ENCODE assay signal across 21 cellular contexts in genomic region chr20:35291654-35292503, GRCh38. TPM values are rescaled to one million over a fixed set of nuclear protein-coding genes. Genes with fewer than 3 reads are reported as not detected.
"Had no signal": no experiment of that assay in that cellular context is flagged by ENCODE, and none has a peak within 500 bp of the region (broad histone marks: within the 10 kb centered on the region; RNA-seq: fewer than 3 reads in every experiment).

FAM83C (minus strand) TSS chr20:35292425; CDS start chr20:35292304, 121 bp downstream.

- H3K27me3 Mint-ChIP-seq: activated CD4-positive, alpha-beta T cell treated with anti-CD3 and anti-CD28 coated beads for 36 hours had no signal

- H3K4me1 ChIP-seq: pancreas, sigmoid colon, tibial artery had no signal

- H3K9me3 ChIP-seq: heart right ventricle, left ventricle myocardium inferior, pancreas, sigmoid colon, spleen, tibial artery had no signal

- ATAC-seq: activated CD4-positive, alpha-beta T cell treated with anti-CD3 and anti-CD28 coated beads for 36 hours; heart right ventricle; pancreas; stimulated activated memory B cell treated with anti-CD40 and anti-IgM and Interleukin-4, amounts not matched to agents 10 μg/mL and 1 μg/mL and 100 μg/mL, for 72 hours had no signal

- H3K27ac Mint-ChIP-seq: activated CD4-positive, alpha-beta memory T cell treated with anti-CD3 and anti-CD28 coated beads for 36 hours; activated CD4-positive, alpha-beta T cell treated with anti-CD3 and anti-CD28 coated beads for 36 hours; activated T-helper 1 cell treated with anti-CD3 and anti-CD28 coated beads, Interleukin-12 subunit alpha, Interleukin-12 subunit beta, Interleukin-2, Interleukin-4 antibody, amounts not matched to agents 30 ng/mL and 10 ng/mL and 1 ng/mL, durations not matched to agents 14 hours and 24 hours and 36 hours; endodermal cell; memory B cell; stimulated activated memory B cell treated with anti-CD40 and anti-IgM and Interleukin-4, amounts not matched to agents 10 μg/mL and 1 μg/mL and 100 μg/mL, for 72 hours had no signal

- H3K4me3 Mint-ChIP-seq: activated CD4-positive, alpha-beta memory T cell treated with anti-CD3 and anti-CD28 coated beads for 36 hours; activated CD4-positive, alpha-beta T cell treated with anti-CD3 and anti-CD28 coated beads for 36 hours; activated T-helper 1 cell treated with anti-CD3 and anti-CD28 coated beads, Interleukin-12 subunit alpha, Interleukin-12 subunit beta, Interleukin-2, Interleukin-4 antibody, amounts not matched to agents 30 ng/mL and 10 ng/mL and 1 ng/mL, durations not matched to agents 14 hours and 24 hours and 36 hours; endodermal cell; memory B cell; stimulated activated memory B cell treated with anti-CD40 and anti-IgM and Interleukin-4, amounts not matched to agents 10 μg/mL and 1 μg/mL and 100 μg/mL, for 72 hours had no signal

- H3K27me3 ChIP-seq: brain microvascular endothelial cell, pancreas had no signal

- H3K4me3 ChIP-seq: heart right ventricle, left ventricle myocardium inferior, pancreas, sigmoid colon, spleen, tibial artery had no signal

- H3K36me3 Mint-ChIP-seq: activated CD4-positive, alpha-beta memory T cell treated with anti-CD3 and anti-CD28 coated beads for 36 hours; memory B cell; stimulated activated memory B cell treated with anti-CD40 and anti-IgM and Interleukin-4, amounts not matched to agents 10 μg/mL and 1 μg/mL and 100 μg/mL, for 72 hours had no signal

- DNase-seq: activated CD4-positive, alpha-beta memory T cell treated with anti-CD3 and anti-CD28 coated beads for 36 hours; activated CD4-positive, alpha-beta T cell treated with anti-CD3 and anti-CD28 coated beads for 36 hours; activated T-cell treated with anti-CD3 and anti-CD28 coated beads for 4 hours; brain microvascular endothelial cell; central memory CD4-positive, alpha-beta T cell; endodermal cell; erythroblast; heart right ventricle; kidney glomerular epithelial cell; left ventricle myocardium inferior; sigmoid colon; spleen; stimulated activated CD4-positive, alpha-beta T cell treated with anti-CD3 and anti-CD28 coated beads, Interleukin-4, amount 100 ng/mL, for 4 hours; tibial artery had no signal

- H3K27ac ChIP-seq: brain microvascular endothelial cell, heart right ventricle, left ventricle myocardium inferior, pancreas, sigmoid colon, spleen, tibial artery had no signal

- H3K4me1 Mint-ChIP-seq: activated CD4-positive, alpha-beta T cell treated with anti-CD3 and anti-CD28 coated beads for 36 hours; memory B cell; stimulated activated memory B cell treated with anti-CD40 and anti-IgM and Interleukin-4, amounts not matched to agents 10 μg/mL and 1 μg/mL and 100 μg/mL, for 72 hours had no signal

- H3K9me3 Mint-ChIP-seq: activated CD4-positive, alpha-beta memory T cell treated with anti-CD3 and anti-CD28 coated beads for 36 hours; activated T-helper 1 cell treated with anti-CD3 and anti-CD28 coated beads, Interleukin-12 subunit alpha, Interleukin-12 subunit beta, Interleukin-2, Interleukin-4 antibody, amounts not matched to agents 30 ng/mL and 10 ng/mL and 1 ng/mL, durations not matched to agents 14 hours and 24 hours and 36 hours; endodermal cell; memory B cell; stimulated activated memory B cell treated with anti-CD40 and anti-IgM and Interleukin-4, amounts not matched to agents 10 μg/mL and 1 μg/mL and 100 μg/mL, for 72 hours had no signal

- H3K36me3 ChIP-seq: brain microvascular endothelial cell, heart right ventricle, left ventricle myocardium inferior, pancreas, sigmoid colon, spleen, tibial artery had no signal

RNA-seq across cellular contexts. Expression of gene FAM83C, which starts in this region (rescaled TPM):
- total RNA-seq: activated CD4-positive, alpha-beta memory T cell treated with anti-CD3 and anti-CD28 coated beads for 36 hours; activated CD4-positive, alpha-beta T cell treated with anti-CD3 and anti-CD28 coated beads for 36 hours; activated T-helper 1 cell treated with anti-CD3 and anti-CD28 coated beads, Interleukin-12 subunit alpha, Interleukin-12 subunit beta, Interleukin-2, Interleukin-4 antibody, amounts not matched to agents 30 ng/mL and 10 ng/mL and 1 ng/mL, durations not matched to agents 14 hours and 24 hours and 36 hours; endodermal cell; heart right ventricle; left ventricle myocardium inferior; mononuclear cell; pancreas; sigmoid colon; spleen; subcutaneous adipose tissue; T-helper 2 cell treated with Interferon-gamma antibody and Interleukin-4, amounts not matched to agents 100 ng/mL and 5 ng/mL, for 36 hours had no signal
- polyA plus RNA-seq: pancreas, spleen had no signal
